19 cellular contexts compared by ENCODE assay signal in the genomic region with DNA sequence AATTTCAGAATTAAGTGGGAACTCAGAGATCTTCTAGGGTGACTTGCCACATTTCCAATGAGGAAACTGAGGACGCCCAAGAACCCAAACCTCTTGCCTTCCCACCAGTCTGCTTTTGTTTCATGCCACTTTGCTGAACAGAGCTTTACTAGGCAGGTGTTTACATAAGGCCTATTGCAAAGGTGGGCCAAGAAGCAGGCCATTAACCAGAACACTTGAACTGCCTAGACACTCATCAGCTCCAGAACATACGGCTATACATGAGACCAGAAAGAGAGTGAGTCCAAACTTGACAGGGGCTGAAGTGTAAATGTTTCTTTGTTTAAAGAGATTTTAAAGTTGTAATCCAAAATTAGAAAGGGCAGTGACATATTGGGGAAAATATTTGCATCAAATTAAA. TPM values are rescaled to one million over a fixed set of nuclear protein-coding genes. Genes with fewer than 3 reads are reported as not detected.
DNase-seq lines count a peak whose midpoint lies in the region; ATAC-seq, FAIRE-seq and TF ChIP-seq lines count a peak whose summit lies in the region.
"Had no signal": no experiment of that assay in that cellular context is flagged by ENCODE, and none has a peak within 500 bp of the region (broad histone marks: within the 10 kb centered on the region; RNA-seq: fewer than 3 reads in every experiment).

No MANE protein-coding gene starts in this region.

- H3K4me3 Mint-ChIP-seq in activated T-cell treated with anti-CD3 and anti-CD28 coated beads, Interleukin-2, amount 50 U/mL, for 72 hours: peak overlapping the region in 1 of 2 donors; percentile 80
- H3K4me3 Mint-ChIP-seq in activated naive CD8-positive, alpha-beta T cell: no peak overlapping the region
- H3K4me3 Mint-ChIP-seq in stimulated activated effector memory CD8-positive, alpha-beta T cell treated with anti-CD3 and anti-CD28 coated beads, Interleukin-12 subunit alpha, Interleukin-12 subunit beta, amount 100 ng/mL, for 72 hours: peak overlapping the region; percentile 35
- H3K4me3 Mint-ChIP-seq: activated naive CD4-positive, alpha-beta T cell treated with anti-CD3 and anti-CD28 coated beads, Interleukin-2, amount 10 ng/mL, durations not matched to agents 7 days and 5 days; neural progenitor cell had no signal

- no peaks in the 10 kb centered on the region for H3K9me3 Mint-ChIP-seq in activated T-cell treated with anti-CD3 and anti-CD28 coated beads, Interleukin-2, amount 50 U/mL, for 72 hours
- H3K9me3 Mint-ChIP-seq in activated naive CD8-positive, alpha-beta T cell (ENCODE audit: low read depth): no peaks in the 10 kb centered on the region
- H3K9me3 Mint-ChIP-seq in stimulated activated effector memory CD8-positive, alpha-beta T cell treated with anti-CD3 and anti-CD28 coated beads, Interleukin-12 subunit alpha, Interleukin-12 subunit beta, amount 100 ng/mL, for 72 hours: no peaks in the 10 kb centered on the region
- H3K9me3 Mint-ChIP-seq: activated naive CD4-positive, alpha-beta T cell treated with anti-CD3 and anti-CD28 coated beads, Interleukin-2, amount 10 ng/mL, durations not matched to agents 7 days and 5 days had no signal

- no peak for TF ChIP-seq POLR2A in GM12892 (IDR thresholded peaks at IDR 0.05; ENCODE audit: low read depth, low read length)

- H3K27ac Mint-ChIP-seq in activated T-cell treated with anti-CD3 and anti-CD28 coated beads, Interleukin-2, amount 50 U/mL, for 72 hours: peak overlapping the region; percentile 69
- peak overlapping the region; percentile 66 for H3K27ac Mint-ChIP-seq in activated naive CD8-positive, alpha-beta T cell
- peak overlapping the region; percentile 83 for H3K27ac Mint-ChIP-seq in stimulated activated effector memory CD8-positive, alpha-beta T cell treated with anti-CD3 and anti-CD28 coated beads, Interleukin-12 subunit alpha, Interleukin-12 subunit beta, amount 100 ng/mL, for 72 hours
- H3K27ac Mint-ChIP-seq: activated naive CD4-positive, alpha-beta T cell treated with anti-CD3 and anti-CD28 coated beads, Interleukin-2, amount 10 ng/mL, durations not matched to agents 7 days and 5 days; neural progenitor cell had no signal

- H3K27me3 Mint-ChIP-seq in activated T-cell treated with anti-CD3 and anti-CD28 coated beads, Interleukin-2, amount 50 U/mL, for 72 hours (ENCODE audit: low read depth): no peaks in the 10 kb centered on the region
- H3K27me3 Mint-ChIP-seq in activated naive CD8-positive, alpha-beta T cell: no peaks in the 10 kb centered on the region
- H3K27me3 Mint-ChIP-seq: activated naive CD4-positive, alpha-beta T cell treated with anti-CD3 and anti-CD28 coated beads, Interleukin-2, amount 10 ng/mL, durations not matched to agents 7 days and 5 days had no signal

- peaks cover 84% of the 10 kb centered on the region for H3K4me1 Mint-ChIP-seq in activated T-cell treated with anti-CD3 and anti-CD28 coated beads, Interleukin-2, amount 50 U/mL, for 72 hours (ENCODE audit: low read depth)
- peaks cover 46% of the 10 kb centered on the region for H3K4me1 Mint-ChIP-seq in activated naive CD8-positive, alpha-beta T cell (ENCODE audit: low read depth)
- H3K4me1 Mint-ChIP-seq in stimulated activated effector memory CD8-positive, alpha-beta T cell treated with anti-CD3 and anti-CD28 coated beads, Interleukin-12 subunit alpha, Interleukin-12 subunit beta, amount 100 ng/mL, for 72 hours: peaks cover 71% of the 10 kb centered on the region
- H3K4me1 Mint-ChIP-seq: neural progenitor cell had no signal

- no peak for ATAC-seq in activated T-cell treated with anti-CD3 and anti-CD28 coated beads, Interleukin-2, amount 50 U/mL, for 72 hours (replicated peaks in 1 of 2)
- ATAC-seq in stimulated activated effector memory CD8-positive, alpha-beta T cell treated with anti-CD3 and anti-CD28 coated beads, Interleukin-12 subunit alpha, Interleukin-12 subunit beta, amount 100 ng/mL, for 72 hours: no peak
- ATAC-seq: Panc1 had no signal

- peak in 1 of 2 donors; percentile 0 for DNase-seq in activated T-cell treated with anti-CD3 and anti-CD28 coated beads, Interleukin-2, amount 50 U/mL, for 72 hours
- no peak for DNase-seq in activated T-cell treated with anti-CD3 and anti-CD28 coated beads for 4 hours
- DNase-seq in GM12892 (ENCODE audit: insufficient read length): no peak
- DNase-seq in stimulated activated effector memory CD8-positive, alpha-beta T cell treated with anti-CD3 and anti-CD28 coated beads, Interleukin-12 subunit alpha, Interleukin-12 subunit beta, amount 100 ng/mL, for 72 hours (ENCODE audit: low spot score in 2 of 2): no peak
- DNase-seq in NCI-H128 (lab: John Stamatoyannopoulos, UW; ENCODE audit: unreplicated experiment): no peak
- DNase-seq in EL: no peak
- no peak for DNase-seq in GDM1 (lab: John Stamatoyannopoulos, UW)
- DNase-seq: activated CD8-positive, alpha-beta memory T cell treated with anti-CD3 and anti-CD28 coated beads for 24 hours; activated naive CD4-positive, alpha-beta T cell treated with anti-CD3 and anti-CD28 coated beads, Interleukin-2, amount 10 ng/mL, durations not matched to agents 7 days and 5 days; brain microvascular endothelial cell; esophagus squamous epithelium; head of caudate nucleus; NCI-H1694 treated with DMSO at 0.1 percent for 48 hours; retina; SK-N-SH had no signal

- peak; percentile 61 for FAIRE-seq in GM12892 (lab: Jason Lieb, UNC)

- peaks cover 28 to 59% of the 10 kb centered on the region in 2 donors for H3K36me3 Mint-ChIP-seq in activated T-cell treated with anti-CD3 and anti-CD28 coated beads, Interleukin-2, amount 50 U/mL, for 72 hours (ENCODE audit: insufficient read depth in 2 of 2)
- H3K36me3 Mint-ChIP-seq in activated naive CD8-positive, alpha-beta T cell: peaks cover 19% of the 10 kb centered on the region
- H3K36me3 Mint-ChIP-seq in stimulated activated effector memory CD8-positive, alpha-beta T cell treated with anti-CD3 and anti-CD28 coated beads, Interleukin-12 subunit alpha, Interleukin-12 subunit beta, amount 100 ng/mL, for 72 hours: peaks cover 100% of the 10 kb centered on the region
- H3K36me3 Mint-ChIP-seq: neural progenitor cell had no signal

RNA-seq across cellular contexts. Expression of gene BATF, which starts 11.5 kb away (rescaled TPM):
- 100 to 1,000 TPM; 171 to 185 TPM for total RNA-seq in activated T-cell treated with anti-CD3 and anti-CD28 coated beads, Interleukin-2, amount 50 U/mL, for 72 hours
- polyA plus RNA-seq in GM12892 (2012; ENCODE audit: missing spikeins): 72.4 TPM
- total RNA-seq: HT1080 had no signal
- polyA plus RNA-seq: SK-N-SH had no signal

RNA-seq across cellular contexts. Expression of gene FLVCR2, which starts 44.6 kb away (rescaled TPM):
- 10 to 100 TPM in 1 of 2 donors, 1 to 10 TPM in 1; 5.9 to 12.3 TPM for total RNA-seq in activated T-cell treated with anti-CD3 and anti-CD28 coated beads, Interleukin-2, amount 50 U/mL, for 72 hours
- 3.9 TPM for polyA plus RNA-seq in GM12892 (2012; ENCODE audit: missing spikeins)
